12 cellular contexts compared by ENCODE assay signal in the genomic region with DNA sequence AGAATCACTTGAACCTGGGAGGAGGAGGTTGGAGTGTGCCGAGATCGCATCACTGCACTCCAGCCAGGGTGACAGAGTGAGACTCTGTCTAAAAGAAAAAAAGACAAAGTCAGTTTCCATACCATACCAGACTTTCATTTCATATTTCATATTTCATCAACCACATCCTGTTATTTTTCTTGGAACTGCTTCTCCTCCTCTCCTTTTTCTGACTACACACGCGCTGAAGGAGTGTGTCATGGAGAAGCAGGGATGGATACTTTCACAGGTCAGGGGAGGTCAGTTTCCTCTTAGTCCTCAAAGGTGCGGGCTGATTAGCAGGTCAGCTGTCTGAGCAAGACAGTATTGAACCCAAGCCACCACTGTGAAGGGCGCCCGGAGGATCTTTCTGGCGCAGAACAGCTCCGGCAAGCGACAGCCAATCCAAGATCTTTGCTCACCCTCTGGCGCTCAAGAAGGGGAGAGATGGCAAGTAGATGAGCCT. TPM values are rescaled to one million over a fixed set of nuclear protein-coding genes. Genes with fewer than 3 reads are reported as not detected.
DNase-seq lines count a peak whose midpoint lies in the region; ATAC-seq, FAIRE-seq and TF ChIP-seq lines count a peak whose summit lies in the region.
"Had no signal": no experiment of that assay in that cellular context is flagged by ENCODE, and none has a peak within 500 bp of the region (broad histone marks: within the 10 kb centered on the region; RNA-seq: fewer than 3 reads in every experiment).

No MANE protein-coding gene starts in this region.

- no peaks in the 10 kb centered on the region for H3K9me2 ChIP-seq in MM.1S (replicated peaks; ENCODE audit: insufficient read depth, low read length)

- H4K8ac ChIP-seq in mesenchymal stem cell (ENCODE audit: low read length), result no peak overlapping the region

- H3K18ac ChIP-seq in mesenchymal stem cell (ENCODE audit: low read depth in 1 of 2, low read length in 2 of 2), result no peak overlapping the region

- peaks cover 7 to 15% (median 9%) of the 10 kb centered on the region in 4 donors for H3K4me1 Mint-ChIP-seq in CD4-positive, alpha-beta memory T cell

- H2BK12ac ChIP-seq in mesenchymal stem cell (ENCODE audit: low read length in 2 of 2), result no peak overlapping the region

- POLR2A ChIA-PET in CD4-positive, alpha-beta memory T cell (lab: Charles Lee; ENCODE audit: partially characterized antibody), result no interaction called here

- no peaks in the 10 kb centered on the region for H3K36me3 ChIP-seq in CD4-positive, alpha-beta memory T cell (ENCODE audit: insufficient read depth, low read length)
- no peaks in the 10 kb centered on the region for H3K36me3 ChIP-seq in adipocyte (ENCODE audit: control insufficient read depth, insufficient read depth, low read length, severe bottlenecking)
- H3K36me3 ChIP-seq in mesenchymal stem cell (ENCODE audit: control insufficient read depth in 1 of 2, insufficient read depth in 2 of 2, low read depth in 1 of 2, low read length in 2 of 2), result no peaks in the 10 kb centered on the region
- no peaks in the 10 kb centered on the region for H3K36me3 ChIP-seq in MM.1S (replicated peaks; ENCODE audit: insufficient read depth, low read length)
- H3K36me3 ChIP-seq: tibial nerve had no signal

- H3K4me3 Mint-ChIP-seq in CD4-positive, alpha-beta memory T cell, result peak overlapping the region in 7 of 8 donors; percentile 19 to 66 (median 30)
- H3K4me3 Mint-ChIP-seq: central memory CD8-positive, alpha-beta T cell had no signal

- H3K79me2 ChIP-seq in MM.1S (ENCODE audit: low read length), result no peaks in the 10 kb centered on the region

- CTCF ChIA-PET in CD4-positive, alpha-beta memory T cell (lab: Charles Lee; ENCODE audit: partially characterized antibody), result interaction anchor here (0.6 kb wide), 1 partner anchor 27 kb away, joined by 3 read pairs; no protein-coding TSS in a partner anchor

- no peak for TF ChIP-seq CTCF in MM.1S (IDR thresholded peaks at IDR 0.05; ENCODE audit: low read length)

- no peak overlapping the region for H3K14ac ChIP-seq in mesenchymal stem cell (ENCODE audit: low read length in 2 of 2)

- H2BK120ac ChIP-seq in mesenchymal stem cell (ENCODE audit: low read depth, low read length), result no peak overlapping the region

- H4K91ac ChIP-seq in mesenchymal stem cell (ENCODE audit: low read length), result no peak overlapping the region

- no peaks in the 10 kb centered on the region for H4K20me1 ChIP-seq in MM.1S (ENCODE audit: insufficient read depth, low read length)

- H3K9ac ChIP-seq in adipocyte (ENCODE audit: low read length), result no peak overlapping the region
- H3K9ac ChIP-seq in mesenchymal stem cell (ENCODE audit: low read length), result no peak overlapping the region
- no peak overlapping the region for H3K9ac ChIP-seq in MM.1S (ENCODE audit: low read length)

- no peak for ATAC-seq in GM19463 (IDR thresholded peaks at IDR 0.05; ENCODE audit: unreplicated experiment)

- H3K79me1 ChIP-seq in mesenchymal stem cell (replicated peaks; ENCODE audit: low read length, poor library complexity, severe bottlenecking), result no peaks in the 10 kb centered on the region

- intact Hi-C loops in CD4-positive, alpha-beta memory T cell (cut with micrococcal nuclease), result no loop called here

- peaks cover 0 to 27% (median 25%) of the 10 kb centered on the region in 8 donors for H3K9me3 Mint-ChIP-seq in CD4-positive, alpha-beta memory T cell

- H2BK15ac ChIP-seq in mesenchymal stem cell (ENCODE audit: low read depth, poor library complexity, severe bottlenecking), result no peak overlapping the region

- H2AFZ ChIP-seq in mesenchymal stem cell (ENCODE audit: low read depth, low read length), result peak overlapping the region; percentile 42
- no peak overlapping the region for H2AFZ ChIP-seq in MM.1S (ENCODE audit: low read length)

- no peaks in the 10 kb centered on the region for H3K27me3 ChIP-seq in CD4-positive, alpha-beta memory T cell (ENCODE audit: insufficient read depth, low read length)
- no peaks in the 10 kb centered on the region for H3K27me3 ChIP-seq in adipocyte (replicated peaks; ENCODE audit: control insufficient read depth, insufficient read depth, low read length)
- H3K27me3 ChIP-seq in mesenchymal stem cell (ENCODE audit: control insufficient read depth in 1 of 2, insufficient read depth in 1 of 2, low read length in 2 of 2), result no peaks in the 10 kb centered on the region
- H3K27me3 ChIP-seq in MM.1S (replicated peaks; ENCODE audit: insufficient read depth, low read length), result no peaks in the 10 kb centered on the region
- H3K27me3 ChIP-seq: tibial nerve had no signal

- no peaks in the 10 kb centered on the region for H3F3A ChIP-seq in MM.1S (ENCODE audit: insufficient read depth, low read length)

- H2BK5ac ChIP-seq in mesenchymal stem cell (ENCODE audit: low read depth, low read length, poor library complexity, severe bottlenecking), result no peak overlapping the region

- peaks cover 0 to 1% of the 10 kb centered on the region in 2 donors for H3K27me3 Mint-ChIP-seq in CD4-positive, alpha-beta memory T cell

- peaks cover 0 to 3% of the 10 kb centered on the region in 2 donors for H3K9me3 ChIP-seq in CD4-positive, alpha-beta memory T cell (ENCODE audit: control insufficient read depth in 1 of 2, low read length in 2 of 2)
- H3K9me3 ChIP-seq in adipocyte (ENCODE audit: control insufficient read depth, low read length) (peaks cover 27% of the 10 kb centered on the region), mesenchymal stem cell (ENCODE audit: control insufficient read depth, low read length) (peaks cover 25% of the 10 kb centered on the region), MM.1S (replicated peaks; ENCODE audit: insufficient read depth, low read length) (no peaks in the 10 kb centered on the region)

- no peak overlapping the region for H3K4me3 ChIP-seq in CD4-positive, alpha-beta memory T cell (ENCODE audit: low read length in 2 of 2)
- H3K4me3 ChIP-seq in adipocyte (ENCODE audit: low read length) (no peak overlapping the region), mesenchymal stem cell (ENCODE audit: insufficient read depth in 1 of 2, low read depth in 1 of 2, low read length in 2 of 2) (no peak overlapping the region), MM.1S (ENCODE audit: low read length) (no peak overlapping the region)
- H3K4me3 ChIP-seq: tibial nerve had no signal

- peaks cover 4 to 12% of the 10 kb centered on the region in 2 donors for H3K36me3 Mint-ChIP-seq in CD4-positive, alpha-beta memory T cell

- peak overlapping the region in 3 of 7 donors; percentile 23 to 66 (median 58) for H3K27ac Mint-ChIP-seq in CD4-positive, alpha-beta memory T cell

- H3K23ac ChIP-seq in mesenchymal stem cell (ENCODE audit: low read length in 2 of 2), result no peak overlapping the region

- no peak overlapping the region for H2AK5ac ChIP-seq in mesenchymal stem cell (ENCODE audit: low read length, severe bottlenecking)

- no peak for FAIRE-seq in frontal cortex (lab: Jason Lieb, UNC)
- FAIRE-seq: TTC549 had no signal

- no peak for DNase-seq in CD4-positive, alpha-beta memory T cell
- DNase-seq in NCI-H226, result peak; percentile 82
- peak; percentile 70 for DNase-seq in adipocyte (ENCODE audit: low read depth)
- DNase-seq in mesenchymal stem cell, result no peak
- DNase-seq in frontal cortex (ENCODE audit: low spot score in 2 of 2), result no peak
- no peak for DNase-seq in MM.1S
- DNase-seq in cerebellar nuclear complex (lab: John Stamatoyannopoulos, UW), result no peak
- DNase-seq: Caco-2 had no signal

- WGBS in mesenchymal stem cell, result 96% methylated on average over 10 of the region's 11 CpGs

- peaks cover 6% of the 10 kb centered on the region for H3K4me1 ChIP-seq in CD4-positive, alpha-beta memory T cell (ENCODE audit: insufficient read depth, low read length)
- H3K4me1 ChIP-seq in adipocyte (ENCODE audit: control insufficient read depth, insufficient read depth, low read length), result no peaks in the 10 kb centered on the region
- peaks cover 2% of the 10 kb centered on the region for H3K4me1 ChIP-seq in mesenchymal stem cell (ENCODE audit: control insufficient read depth, insufficient read depth, low read depth, low read length)
- no peaks in the 10 kb centered on the region for H3K4me1 ChIP-seq in MM.1S (ENCODE audit: low read length)
- H3K4me1 ChIP-seq: Caco-2, tibial nerve had no signal

- no peak overlapping the region for H3K4ac ChIP-seq in mesenchymal stem cell (ENCODE audit: low read depth in 1 of 2, low read length in 2 of 2)

- H3K27ac ChIP-seq in CD4-positive, alpha-beta memory T cell (ENCODE audit: low read depth, low read length), result no peak overlapping the region
- H3K27ac ChIP-seq in mesenchymal stem cell (ENCODE audit: low read length, poor library complexity, severe bottlenecking), result no peak overlapping the region
- no peak overlapping the region for H3K27ac ChIP-seq in MM.1S (ENCODE audit: low read length)
- H3K27ac ChIP-seq: tibial nerve had no signal

- H3K4me2 ChIP-seq in mesenchymal stem cell (ENCODE audit: low read length, poor library complexity, severe bottlenecking), result no peak overlapping the region
- no peak overlapping the region for H3K4me2 ChIP-seq in MM.1S (ENCODE audit: low read depth, low read length)

RNA-seq across cellular contexts. Expression of a gene that starts 19.0 kb away (rescaled TPM):
- total RNA-seq in CD4-positive, alpha-beta memory T cell, result 10 to 100 TPM; 17.2 to 17.4 TPM
- 10 to 100 TPM; 14.5 to 14.6 TPM for polyA plus RNA-seq in CD4-positive, alpha-beta memory T cell
- polyA plus RNA-seq in mesenchymal stem cell (2013, experiment 1 of 2), result 14.0 TPM
- 12.9 TPM for polyA plus RNA-seq in mesenchymal stem cell (2013, experiment 2 of 2)
- total RNA-seq in frontal cortex, result 6.5 TPM

Comparison
In these comparisons a context has a peak if more than half of its experiments do, and no peak if none do; other contexts are left out.
1. DNase-seq: peak in NCI-H226 (single experiment) and adipocyte (single experiment); none in CD4-positive, alpha-beta memory T cell (0 of 5), mesenchymal stem cell (single experiment), frontal cortex (0 of 2), MM.1S (single experiment) and cerebellar nuclear complex (0 of 2).